ENCODE assay signal across 11 cellular contexts in the genomic region with DNA sequence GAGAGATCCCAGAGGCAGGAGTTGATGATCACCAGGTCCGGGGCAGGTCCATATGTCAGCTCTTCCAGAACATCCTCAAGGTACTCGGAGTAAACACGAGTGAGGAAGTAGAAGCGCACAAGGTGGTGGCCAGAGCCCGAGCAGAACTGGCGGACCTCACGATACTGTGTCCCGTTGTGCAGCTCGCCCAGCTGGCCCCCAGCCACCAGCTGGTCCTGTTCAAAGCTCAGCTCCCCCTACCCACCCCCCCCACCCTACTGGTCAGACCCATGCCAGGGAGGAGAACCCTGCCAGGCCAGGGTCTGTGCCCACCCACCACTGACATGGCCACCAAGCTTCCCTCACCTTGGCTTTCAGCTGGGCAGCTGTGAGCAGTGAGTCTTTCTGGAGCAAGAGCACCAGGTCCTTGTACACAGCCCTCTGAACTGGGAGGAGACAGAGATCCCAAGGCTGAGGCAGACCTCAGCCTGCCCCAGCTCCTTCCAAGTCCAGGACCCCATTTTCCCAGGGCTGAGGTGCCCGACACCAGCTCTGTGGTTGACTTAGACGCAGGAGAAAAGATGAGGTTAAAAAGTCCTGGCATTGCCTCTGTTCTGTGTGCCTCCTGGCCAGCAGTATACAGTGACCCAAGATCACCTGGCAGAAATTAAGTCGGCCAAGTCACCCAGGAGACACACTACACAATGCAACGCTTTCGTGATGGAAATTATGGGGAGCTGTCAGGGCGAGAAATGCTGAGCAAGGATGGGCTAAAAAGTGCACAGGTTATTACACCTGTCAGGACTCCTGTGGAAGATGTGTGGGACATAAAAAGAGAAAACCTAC. TPM values are rescaled to one million over a fixed set of nuclear protein-coding genes. Genes with fewer than 3 reads are reported as not detected.
DNase-seq lines count a peak whose midpoint lies in the region; ATAC-seq and TF ChIP-seq lines count a peak whose summit lies in the region.
"Had no signal": no experiment of that assay in that cellular context is flagged by ENCODE, and none has a peak within 500 bp of the region (broad histone marks: within the 10 kb centered on the region; RNA-seq: fewer than 3 reads in every experiment).

No MANE protein-coding gene starts in this region.

- TSS peak; percentile 23 for BruUV-seq in Calu3 (replicated peaks; lab: Mats Ljungman, UMichigan)

- H3K4me1 Mint-ChIP-seq in Calu3 (ENCODE audit: low read depth, unreplicated experiment) (peaks cover 8% of the 10 kb centered on the region), mesothelial cell of epicardium (peaks cover 18% of the 10 kb centered on the region)
- H3K4me1 Mint-ChIP-seq in activated T-helper 1 cell treated with anti-CD3 and anti-CD28 coated beads, Interleukin-12 subunit alpha, Interleukin-12 subunit beta, Interleukin-2, Interleukin-4 antibody, amounts not matched to agents 30 ng/mL and 10 ng/mL and 1 ng/mL, durations not matched to agents 14 hours and 24 hours and 36 hours (ENCODE audit: low read depth) = peaks cover 20% of the 10 kb centered on the region

- H3K27me3 ChIP-seq in ACC112 (ENCODE audit: insufficient read depth, low read length) = no peaks in the 10 kb centered on the region
- H3K27me3 ChIP-seq in ascending aorta = no peaks in the 10 kb centered on the region
- no peaks in the 10 kb centered on the region for H3K27me3 ChIP-seq in stomach

- TF ChIP-seq EP300 in stomach (IDR thresholded peaks at IDR 0.05) = no peak

- H3K4me3 ChIP-seq in ACC112 (ENCODE audit: low read depth, low read length) = peak overlapping the region; percentile 85
- H3K4me3 ChIP-seq in ascending aorta = no peak overlapping the region
- peak overlapping the region in 2 of 4 donors; percentile 79 to 97 for H3K4me3 ChIP-seq in stomach

- H3K36me3 ChIP-seq in ACC112 (ENCODE audit: insufficient read depth, low read length) (peaks cover 27% of the 10 kb centered on the region; the same call in 1 of the 2 replicates), ascending aorta (no peaks in the 10 kb centered on the region), stomach (peaks cover 0 to 43% (median 36%) of the 10 kb centered on the region in 4 donors)

- intact Hi-C loops in Calu3 (cut with micrococcal nuclease; ENCODE audit: unreplicated experiment) (no loop called here), ascending aorta (cut with DNase I) (loop anchor here (10.0 kb wide), 1 partner anchor 314 kb away; no protein-coding TSS in a partner anchor), stomach (cut with DNase I; ENCODE audit: low total_unique reads) (no loop called here)
- intact Hi-C loops in activated T-helper 1 cell treated with anti-CD3 and anti-CD28 coated beads, Interleukin-12 subunit alpha, Interleukin-12 subunit beta, Interleukin-2, Interleukin-4 antibody, amounts not matched to agents 30 ng/mL and 10 ng/mL and 1 ng/mL, durations not matched to agents 14 hours and 24 hours and 36 hours (cut with micrococcal nuclease) = no loop called here

- peak overlapping the region; percentile 48 for H3K27ac Mint-ChIP-seq in Calu3 (ENCODE audit: unreplicated experiment)
- peak overlapping the region; percentile 88 for H3K27ac Mint-ChIP-seq in activated T-helper 1 cell treated with anti-CD3 and anti-CD28 coated beads, Interleukin-12 subunit alpha, Interleukin-12 subunit beta, Interleukin-2, Interleukin-4 antibody, amounts not matched to agents 30 ng/mL and 10 ng/mL and 1 ng/mL, durations not matched to agents 14 hours and 24 hours and 36 hours
- H3K27ac Mint-ChIP-seq in mesothelial cell of epicardium = peak overlapping the region; percentile 76

- peak overlapping the region; percentile 90 for H3K4me3 Mint-ChIP-seq in Calu3 (ENCODE audit: low read depth, unreplicated experiment)
- H3K4me3 Mint-ChIP-seq in activated T-helper 1 cell treated with anti-CD3 and anti-CD28 coated beads, Interleukin-12 subunit alpha, Interleukin-12 subunit beta, Interleukin-2, Interleukin-4 antibody, amounts not matched to agents 30 ng/mL and 10 ng/mL and 1 ng/mL, durations not matched to agents 14 hours and 24 hours and 36 hours = peak overlapping the region; percentile 83
- peak overlapping the region; percentile 66 for H3K4me3 Mint-ChIP-seq in mesothelial cell of epicardium

- H3K9me3 Mint-ChIP-seq in Calu3 (ENCODE audit: low read depth, unreplicated experiment) (no peaks in the 10 kb centered on the region), mesothelial cell of epicardium (no peaks in the 10 kb centered on the region)
- no peaks in the 10 kb centered on the region for H3K9me3 Mint-ChIP-seq in activated T-helper 1 cell treated with anti-CD3 and anti-CD28 coated beads, Interleukin-12 subunit alpha, Interleukin-12 subunit beta, Interleukin-2, Interleukin-4 antibody, amounts not matched to agents 30 ng/mL and 10 ng/mL and 1 ng/mL, durations not matched to agents 14 hours and 24 hours and 36 hours

- CTCF ChIA-PET in Calu3 (lab: Charles Lee) = no interaction called here

- TF ChIP-seq CTCF in Calu3 (IDR thresholded peaks at IDR 0.05; ENCODE audit: unreplicated experiment) = no peak
- TF ChIP-seq CTCF in mesothelial cell of epicardium (IDR thresholded peaks at IDR 0.05; ENCODE audit: unreplicated experiment) = no peak
- no peak for TF ChIP-seq CTCF in ascending aorta (IDR thresholded peaks at IDR 0.05)
- no peak for TF ChIP-seq CTCF in stomach (IDR thresholded peaks at IDR 0.05)

- WGBS in stomach, 5 donors = 89 to 95% (median 93%) methylated on average over 15 of the region's 15 CpGs

- no peak overlapping the region for H3K27ac ChIP-seq in ACC112 (ENCODE audit: low read depth, low read length)
- H3K27ac ChIP-seq in ascending aorta = no peak overlapping the region
- H3K27ac ChIP-seq in stomach = peak overlapping the region in 1 of 5 donors; percentile 93

- DNase-seq in Calu3 = no peak
- no peak for DNase-seq in activated T-helper 1 cell treated with anti-CD3 and anti-CD28 coated beads, Interleukin-12 subunit alpha, Interleukin-12 subunit beta, Interleukin-2, Interleukin-4 antibody, amounts not matched to agents 30 ng/mL and 10 ng/mL and 1 ng/mL, durations not matched to agents 14 hours and 24 hours and 36 hours (ENCODE audit: low spot score)
- no peak for DNase-seq in mesothelial cell of epicardium (ENCODE audit: low spot score in 2 of 2, unreplicated experiment in 2 of 2)
- no peak for DNase-seq in ascending aorta (ENCODE audit: low spot score in 2 of 2)
- no peak for DNase-seq in DMS153 (lab: John Stamatoyannopoulos, UW)
- DNase-seq in stomach = no peak
- DNase-seq: NCI-H2029 treated with DMSO at 0.1 percent for 48 hours had no signal

- H3K79me2 ChIP-seq in ACC112 (ENCODE audit: control insufficient read depth, insufficient read depth, low read length, unreplicated experiment) = peaks cover 29% of the 10 kb centered on the region

- H3K36me3 Mint-ChIP-seq in Calu3 (ENCODE audit: insufficient read depth, unreplicated experiment) (peaks cover 36% of the 10 kb centered on the region), mesothelial cell of epicardium (peaks cover 17% of the 10 kb centered on the region)
- H3K36me3 Mint-ChIP-seq in activated T-helper 1 cell treated with anti-CD3 and anti-CD28 coated beads, Interleukin-12 subunit alpha, Interleukin-12 subunit beta, Interleukin-2, Interleukin-4 antibody, amounts not matched to agents 30 ng/mL and 10 ng/mL and 1 ng/mL, durations not matched to agents 14 hours and 24 hours and 36 hours (ENCODE audit: low read depth) = peaks cover 19% of the 10 kb centered on the region

- H3K27me3 Mint-ChIP-seq in Calu3 (ENCODE audit: unreplicated experiment) (no peaks in the 10 kb centered on the region), mesothelial cell of epicardium (ENCODE audit: low read depth) (no peaks in the 10 kb centered on the region)
- H3K27me3 Mint-ChIP-seq in activated T-helper 1 cell treated with anti-CD3 and anti-CD28 coated beads, Interleukin-12 subunit alpha, Interleukin-12 subunit beta, Interleukin-2, Interleukin-4 antibody, amounts not matched to agents 30 ng/mL and 10 ng/mL and 1 ng/mL, durations not matched to agents 14 hours and 24 hours and 36 hours (ENCODE audit: insufficient read depth) = no peaks in the 10 kb centered on the region

- ATAC-seq in HG02610 (IDR thresholded peaks at IDR 0.05; ENCODE audit: unreplicated experiment) = no peak

- TF ChIP-seq POLR2A in stomach (IDR thresholded peaks at IDR 0.05) = no peak

- no peaks in the 10 kb centered on the region for H3K9me3 ChIP-seq in ascending aorta
- no peaks in the 10 kb centered on the region for H3K9me3 ChIP-seq in stomach

- peaks cover 8% of the 10 kb centered on the region for H3K4me1 ChIP-seq in ACC112 (ENCODE audit: control insufficient read depth, insufficient read depth, low read length, unreplicated experiment)
- H3K4me1 ChIP-seq in ascending aorta = peaks cover 5% of the 10 kb centered on the region in 2 donors
- H3K4me1 ChIP-seq in stomach = peaks cover 21 to 30% (median 28%) of the 10 kb centered on the region in 4 donors

- H2AFZ ChIP-seq in ACC112 (ENCODE audit: low read length, unreplicated experiment) = peak overlapping the region; percentile 64

RNA-seq across cellular contexts. Expression of a gene that starts 1.4 kb away (rescaled TPM):
- total RNA-seq in Calu3 (2022) = 26.9 and 27.1 TPM in 2 replicates
- total RNA-seq in activated T-helper 1 cell treated with anti-CD3 and anti-CD28 coated beads, Interleukin-12 subunit alpha, Interleukin-12 subunit beta, Interleukin-2, Interleukin-4 antibody, amounts not matched to agents 30 ng/mL and 10 ng/mL and 1 ng/mL, durations not matched to agents 14 hours and 24 hours and 36 hours = 24.0 and 27.9 TPM in 2 replicates
- total RNA-seq in mesothelial cell of epicardium = 108 to 113 TPM (median 108 TPM) in 3 replicates
- total RNA-seq in ascending aorta = 49.7 TPM
- 100 to 1,000 TPM in 2 of 5 donors, 10 to 100 TPM in 3; 10.3 to 166 (median 44.9) TPM for total RNA-seq in stomach
- 10 to 100 TPM; 43.0 to 65.0 (median 44.1) TPM for polyA plus RNA-seq in stomach

RNA-seq across cellular contexts. Expression of a gene that starts 1.5 kb away (rescaled TPM):
- total RNA-seq in Calu3 (2022) (22.2 and 25.9 TPM in 2 replicates), mesothelial cell of epicardium (46.0 to 51.6 TPM (median 47.7 TPM) in 3 replicates), ascending aorta (61.1 TPM), stomach (10 to 100 TPM in 4 of 5 donors, 1 to 10 TPM in 1; 5.8 to 23.7 (median 20.6) TPM)
- total RNA-seq in activated T-helper 1 cell treated with anti-CD3 and anti-CD28 coated beads, Interleukin-12 subunit alpha, Interleukin-12 subunit beta, Interleukin-2, Interleukin-4 antibody, amounts not matched to agents 30 ng/mL and 10 ng/mL and 1 ng/mL, durations not matched to agents 14 hours and 24 hours and 36 hours = 46.0 and 48.9 TPM in 2 replicates
- polyA plus RNA-seq in stomach = 10 to 100 TPM; 31.4 to 53.0 (median 42.6) TPM

RNA-seq across cellular contexts. Expression of a gene that starts 22.9 kb away (rescaled TPM):
- total RNA-seq in Calu3 (2022) (not detected in 2 replicates), mesothelial cell of epicardium (not detected in 3 replicates), ascending aorta (not detected), stomach (under 1 TPM in 1 of 5 donors, not detected in 4; 0.18 TPM)
- total RNA-seq in activated T-helper 1 cell treated with anti-CD3 and anti-CD28 coated beads, Interleukin-12 subunit alpha, Interleukin-12 subunit beta, Interleukin-2, Interleukin-4 antibody, amounts not matched to agents 30 ng/mL and 10 ng/mL and 1 ng/mL, durations not matched to agents 14 hours and 24 hours and 36 hours = not detected in 2 replicates
- not detected for polyA plus RNA-seq in stomach
- total RNA-seq: HT1080, subcutaneous adipose tissue had no signal

RNA-seq across cellular contexts. Expression of a gene that starts 24.3 kb away (rescaled TPM):
- total RNA-seq in Calu3 (2022) = not detected in 2 replicates
- not detected in 2 replicates for total RNA-seq in activated T-helper 1 cell treated with anti-CD3 and anti-CD28 coated beads, Interleukin-12 subunit alpha, Interleukin-12 subunit beta, Interleukin-2, Interleukin-4 antibody, amounts not matched to agents 30 ng/mL and 10 ng/mL and 1 ng/mL, durations not matched to agents 14 hours and 24 hours and 36 hours
- total RNA-seq in mesothelial cell of epicardium = not detected in 3 replicates
- not detected for total RNA-seq in ascending aorta
- total RNA-seq in stomach = not detected
- polyA plus RNA-seq in stomach = not detected

RNA-seq across cellular contexts. Expression of a gene that starts 34.2 kb away (rescaled TPM):
- total RNA-seq in Calu3 (2022) (30.2 and 33.2 TPM in 2 replicates), mesothelial cell of epicardium (62.5 to 67.0 TPM (median 65.2 TPM) in 3 replicates), ascending aorta (24.2 TPM), stomach (100 to 1,000 TPM in 1 of 5 donors, 10 to 100 TPM in 4; 19.7 to 157 (median 56.7) TPM)
- 64.0 and 67.5 TPM in 2 replicates for total RNA-seq in activated T-helper 1 cell treated with anti-CD3 and anti-CD28 coated beads, Interleukin-12 subunit alpha, Interleukin-12 subunit beta, Interleukin-2, Interleukin-4 antibody, amounts not matched to agents 30 ng/mL and 10 ng/mL and 1 ng/mL, durations not matched to agents 14 hours and 24 hours and 36 hours
- polyA plus RNA-seq in stomach = 10 to 100 TPM in 1 of 3 donors, 1 to 10 TPM in 2; 8.1 to 15.9 (median 9.2) TPM
